Comparison of ENCODE assay signal across 10 cellular contexts in the genomic region with DNA sequence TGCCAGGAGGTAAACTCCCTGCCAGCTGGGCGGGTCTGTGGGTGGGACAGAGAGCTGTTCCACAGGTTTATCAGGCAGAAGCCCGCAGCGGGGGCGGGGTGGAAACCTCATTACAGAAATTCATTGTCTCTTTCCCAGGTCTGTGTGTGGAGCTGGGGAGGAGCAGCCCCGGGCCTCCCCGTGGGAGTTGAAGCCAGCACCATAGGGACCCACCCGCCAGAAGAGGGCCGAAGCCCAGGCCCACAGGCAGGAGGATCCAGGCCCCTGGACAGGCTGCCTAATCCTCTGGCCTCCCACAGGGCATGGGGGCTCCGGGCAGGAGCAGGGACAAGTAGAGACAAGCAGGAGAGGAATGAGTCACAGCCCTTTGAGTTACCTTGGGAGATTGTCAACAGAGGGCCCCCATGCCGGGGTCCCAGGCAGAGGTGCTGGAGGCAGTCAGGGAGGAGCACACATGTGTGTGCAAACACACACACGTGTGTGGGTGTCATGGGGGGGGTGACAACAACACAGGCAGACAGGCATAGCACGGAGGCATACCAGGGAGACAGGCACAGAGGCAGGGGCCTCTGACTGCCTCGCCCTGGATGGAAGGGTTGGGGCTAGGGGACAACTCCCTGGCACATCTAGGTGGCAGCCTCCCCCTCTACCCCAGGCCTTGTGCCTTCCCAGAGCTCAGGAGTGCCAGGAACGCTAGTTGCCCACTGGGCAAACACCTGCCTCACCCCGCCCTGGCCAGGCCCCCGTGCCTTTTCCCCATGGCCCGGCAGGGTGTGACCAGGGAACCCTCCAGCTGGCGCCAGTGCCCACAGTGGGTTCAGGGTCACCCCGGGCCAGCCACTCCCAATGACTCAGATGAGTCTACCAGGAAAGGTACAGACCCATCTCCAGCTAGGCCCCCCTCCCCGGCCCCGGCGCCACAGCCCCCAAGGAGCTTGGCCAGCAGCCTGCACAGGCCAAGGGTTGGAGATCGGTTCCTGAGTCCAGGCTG. TPM values are rescaled to one million over a fixed set of nuclear protein-coding genes. Genes with fewer than 3 reads are reported as not detected.
A peak's percentile ranks its signal among the peaks of the same experiment; 100 is the strongest.
DNase-seq lines count a peak whose midpoint lies in the region; ATAC-seq, FAIRE-seq and TF ChIP-seq lines count a peak whose summit lies in the region.
"Had no signal": no experiment of that assay in that cellular context is flagged by ENCODE, and none has a peak within 500 bp of the region (broad histone marks: within the 10 kb centered on the region; RNA-seq: fewer than 3 reads in every experiment).

No MANE protein-coding gene starts in this region.

- ATAC-seq in CD4-positive, alpha-beta T cell (ENCODE audit: poor library complexity): no peak
- ATAC-seq in body of pancreas: peak; percentile 54
- ATAC-seq in HG02970 (IDR thresholded peaks at IDR 0.05; ENCODE audit: low FRiP score, unreplicated experiment): no peak

- H3K4me1 Mint-ChIP-seq in CD4-positive, alpha-beta T cell (ENCODE audit: low read depth): peaks cover 28% of the 10 kb centered on the region

- DNase-seq in CD4-positive, alpha-beta T cell: no peak
- DNase-seq in HTR-8/SVneo (ENCODE audit: insufficient read length, low spot score): peak; percentile 79
- DNase-seq in body of pancreas: peak; percentile 85 to 96 (median 89)
- peak; percentile 88 for DNase-seq in myocyte (ENCODE audit: low read depth)
- no peak for DNase-seq in GM19239 (ENCODE audit: insufficient read length, low spot score)
- no peak for DNase-seq in pons (ENCODE audit: low spot score)
- no peak for DNase-seq in stimulated activated naive CD4-positive, alpha-beta T cell (lab: John Stamatoyannopoulos, UW)

- H3K27ac ChIP-seq in CD4-positive, alpha-beta T cell (ENCODE audit: low read depth, low read length): no peak overlapping the region
- peak overlapping the region; percentile 63 to 93 (median 87) for H3K27ac ChIP-seq in body of pancreas

- no peaks in the 10 kb centered on the region for H3K9me3 ChIP-seq in CD4-positive, alpha-beta T cell (ENCODE audit: control insufficient read depth, low read length)
- no peaks in the 10 kb centered on the region for H3K9me3 ChIP-seq in body of pancreas

- peaks cover 39% of the 10 kb centered on the region for H3K4me1 ChIP-seq in body of pancreas

- WGBS in body of pancreas, 2 donors: 22 to 33% methylated on average over 9 to 20 of the region's 23 CpGs

- no peak overlapping the region for H3K4me3 ChIP-seq in body of pancreas

- peaks cover 5% of the 10 kb centered on the region for H3K36me3 Mint-ChIP-seq in CD4-positive, alpha-beta T cell (ENCODE audit: low read depth)

- no peaks in the 10 kb centered on the region for H3K9me3 Mint-ChIP-seq in CD4-positive, alpha-beta T cell

- intact Hi-C loops in CD4-positive, alpha-beta T cell (cut with DNase I, micrococcal nuclease): loop anchor here in 1 of 2 experiments (5.0 to 10.0 kb wide), 3 partner anchors 36 to 242 kb away; partner anchors contain the start of genes CDCA5 and ZFPL1
- intact Hi-C loops in body of pancreas (cut with DNase I): no loop called here

- FAIRE-seq in HTR-8/SVneo (lab: Jason Lieb, UNC): peak; percentile 84
- FAIRE-seq in GM19239 (lab: Jason Lieb, UNC): no peak
- FAIRE-seq: endothelial cell of umbilical vein, GM12878 had no signal

- no peak for TF ChIP-seq CTCF in CD4-positive, alpha-beta T cell (IDR thresholded peaks at IDR 0.05)
- TF ChIP-seq CTCF in body of pancreas (IDR thresholded peaks at IDR 0.05): peak in 1 of 7 experiments; percentile 16

- H3K27ac Mint-ChIP-seq in CD4-positive, alpha-beta T cell: peak overlapping the region; percentile 50

- POLR2A ChIA-PET in CD4-positive, alpha-beta T cell (lab: Charles Lee): interaction anchor here (1.0 to 27.2 kb wide), 5 partner anchors 37 to 99 kb away, joined by 3 to 767 read pairs (median 15); partner anchors contain the start of genes EHD1, MAP4K2, RASGRP2 and SF1

- H3K4me3 Mint-ChIP-seq in CD4-positive, alpha-beta T cell: peak overlapping the region; percentile 87

- no peaks in the 10 kb centered on the region for H3K27me3 ChIP-seq in CD4-positive, alpha-beta T cell (ENCODE audit: control insufficient read depth, insufficient read depth, low read length)
- H3K27me3 ChIP-seq in body of pancreas: no peaks in the 10 kb centered on the region

- CTCF ChIA-PET in CD4-positive, alpha-beta T cell (lab: Charles Lee): interaction anchor here (1.2 to 1.3 kb wide), 4 partner anchors 18 to 67 kb away, joined by 3 to 5 read pairs (median 4); no protein-coding TSS in a partner anchor

- TF ChIP-seq POLR2A in body of pancreas (IDR thresholded peaks at IDR 0.05): no peak

- no peaks in the 10 kb centered on the region for H3K27me3 Mint-ChIP-seq in CD4-positive, alpha-beta T cell

- H3K36me3 ChIP-seq in body of pancreas (replicated peaks in 1 of 2; ENCODE audit: insufficient read depth in 1 of 2, low read depth in 2 of 2): peaks cover 0 to 12% of the 10 kb centered on the region in 2 donors

RNA-seq across cellular contexts. Expression of gene CDC42BPG, which starts 1.3 kb away (rescaled TPM):
- total RNA-seq in CD4-positive, alpha-beta T cell: 1 to 10 TPM; 6.9 to 9.7 TPM
- total RNA-seq in body of pancreas: 10 to 100 TPM; 13.5 to 18.9 TPM
- total RNA-seq in myocyte: 0.62 and 2.0 TPM in 2 replicates
- polyA plus RNA-seq in myocyte (2012): 0.61 TPM

RNA-seq across cellular contexts. Expression of gene MEN1, which starts 32.8 kb away (rescaled TPM):
- total RNA-seq in CD4-positive, alpha-beta T cell: 10 to 100 TPM; 16.4 to 17.7 TPM
- 10 to 100 TPM; 18.8 to 18.9 TPM for total RNA-seq in body of pancreas
- 10.5 and 13.7 TPM in 2 replicates for total RNA-seq in myocyte
- 20.6 TPM for polyA plus RNA-seq in myocyte (2012)

RNA-seq across cellular contexts. Expression of gene EHD1, which starts 35.3 kb away (rescaled TPM):
- 100 to 1,000 TPM; 132 to 139 TPM for total RNA-seq in CD4-positive, alpha-beta T cell
- total RNA-seq in body of pancreas (10 to 100 TPM; 18.7 to 45.2 TPM), myocyte (58.0 and 60.4 TPM in 2 replicates)
- polyA plus RNA-seq in myocyte (2012): 59.5 TPM

RNA-seq across cellular contexts. Expression of gene MAP4K2, which starts 40.1 kb away (rescaled TPM):
- 10 to 100 TPM; 71.9 to 74.1 TPM for total RNA-seq in CD4-positive, alpha-beta T cell
- 10 to 100 TPM; 10.4 to 18.1 TPM for total RNA-seq in body of pancreas
- 7.1 and 10.8 TPM in 2 replicates for total RNA-seq in myocyte
- 6.3 TPM for polyA plus RNA-seq in myocyte (2012)

Comparison
In these comparisons a context has a peak if more than half of its experiments do, and no peak if none do; other contexts are left out.
1. DNase-seq: peak in HTR-8/SVneo (single experiment), body of pancreas (4 of 4) and myocyte (single experiment); none in CD4-positive, alpha-beta T cell (0 of 10), GM19239 (single experiment), pons (single experiment) and stimulated activated naive CD4-positive, alpha-beta T cell (0 of 6).